ENCODE assay signal across 8 cellular contexts in genomic region chr10:79292789-79293746, GRCh38. TPM values are rescaled to one million over a fixed set of nuclear protein-coding genes. Genes with fewer than 3 reads are reported as not detected.
DNase-seq lines count a peak whose midpoint lies in the region; ATAC-seq and TF ChIP-seq lines count a peak whose summit lies in the region.

No MANE protein-coding gene starts in this region.

- H3K36me3 ChIP-seq in BLaER1: peaks cover 98% of the 10 kb centered on the region
- peaks cover 2 to 97% (median 91%) of the 10 kb centered on the region in 9 donors for H3K36me3 ChIP-seq in heart left ventricle

- DNase-seq in HuH-7 (ENCODE audit: low spot score): peak; percentile 83
- DNase-seq in activated T-cell treated with anti-CD3 and anti-CD28 coated beads for 48 hours (ENCODE audit: low read depth): peak; percentile 24
- DNase-seq in heart left ventricle: no peak
- DNase-seq in stimulated activated CD4-positive, alpha-beta T cell treated with anti-CD3 and anti-CD28 coated beads, Interleukin-4, amount 100 ng/mL, for 24 hours: peak; percentile 50
- no peak for DNase-seq in medulla oblongata (ENCODE audit: extremely low spot score)

- ATAC-seq in heart left ventricle: peak in 3 of 4 donors; percentile 16 to 32 (median 27)
- ATAC-seq in HG03378 (IDR thresholded peaks at IDR 0.05; ENCODE audit: unreplicated experiment): no peak
- ATAC-seq in HG03565 (IDR thresholded peaks at IDR 0.05; ENCODE audit: unreplicated experiment): no peak

- H3K4me3 ChIP-seq in BLaER1 (no peak overlapping the region), heart left ventricle (no peak overlapping the region)

- H3K4me2 ChIP-seq in BLaER1: peak overlapping the region; percentile 39

- no peak for TF ChIP-seq POLR2A in heart left ventricle (IDR thresholded peaks at IDR 0.05)

- intact Hi-C loops in heart left ventricle (cut with DNase I): no loop called here

- H3K4me1 ChIP-seq in BLaER1 (peaks cover 65% of the 10 kb centered on the region), heart left ventricle (peaks cover 0 to 49% (median 13%) of the 10 kb centered on the region in 12 donors)

- 76 to 80% (median 78%) methylated on average over 21 to 24 of the region's 24 CpGs for WGBS in heart left ventricle, 4 donors

- no peaks in the 10 kb centered on the region for H3K27me3 ChIP-seq in BLaER1
- H3K27me3 ChIP-seq in heart left ventricle: no peaks in the 10 kb centered on the region

- H3K9ac ChIP-seq in BLaER1: no peak overlapping the region

- H3K27ac ChIP-seq in BLaER1 (peak overlapping the region; percentile 10; the same call in 1 of the 2 replicates), heart left ventricle (peak overlapping the region in 10 of 12 donors; percentile 2 to 86 (median 46))

- H3K9me3 ChIP-seq in BLaER1 (no peaks in the 10 kb centered on the region), heart left ventricle (no peaks in the 10 kb centered on the region)

- peaks cover 99% of the 10 kb centered on the region for H4K20me1 ChIP-seq in BLaER1

- peak in 9 of 12 donors; percentile 15 to 46 (median 38) for TF ChIP-seq CTCF in heart left ventricle (IDR thresholded peaks at IDR 0.05)

RNA-seq across cellular contexts. Expression of gene PPIF, which starts 54.2 kb away (rescaled TPM):
- total RNA-seq in heart left ventricle: 100 to 1,000 TPM in 8 of 9 donors, 10 to 100 TPM in 1; 86.3 to 180 (median 128) TPM
- polyA plus RNA-seq in heart left ventricle: 100 to 1,000 TPM in 1 of 2 donors, 10 to 100 TPM in 1; 82.8 to 193 TPM

Comparison
In these comparisons a context has a peak if more than half of its experiments do, and no peak if none do; other contexts are left out.
1. DNase-seq: peak in HuH-7 (single experiment), activated T-cell treated with anti-CD3 and anti-CD28 coated beads for 48 hours (single experiment) and stimulated activated CD4-positive, alpha-beta T cell treated with anti-CD3 and anti-CD28 coated beads, Interleukin-4, amount 100 ng/mL, for 24 hours (single experiment); none in heart left ventricle (0 of 5) and medulla oblongata (single experiment).
2. ATAC-seq: peak in heart left ventricle (3 of 4); none in HG03378 (single experiment) and HG03565 (single experiment).